14 cellular contexts compared by ENCODE assay signal in the genomic region with DNA sequence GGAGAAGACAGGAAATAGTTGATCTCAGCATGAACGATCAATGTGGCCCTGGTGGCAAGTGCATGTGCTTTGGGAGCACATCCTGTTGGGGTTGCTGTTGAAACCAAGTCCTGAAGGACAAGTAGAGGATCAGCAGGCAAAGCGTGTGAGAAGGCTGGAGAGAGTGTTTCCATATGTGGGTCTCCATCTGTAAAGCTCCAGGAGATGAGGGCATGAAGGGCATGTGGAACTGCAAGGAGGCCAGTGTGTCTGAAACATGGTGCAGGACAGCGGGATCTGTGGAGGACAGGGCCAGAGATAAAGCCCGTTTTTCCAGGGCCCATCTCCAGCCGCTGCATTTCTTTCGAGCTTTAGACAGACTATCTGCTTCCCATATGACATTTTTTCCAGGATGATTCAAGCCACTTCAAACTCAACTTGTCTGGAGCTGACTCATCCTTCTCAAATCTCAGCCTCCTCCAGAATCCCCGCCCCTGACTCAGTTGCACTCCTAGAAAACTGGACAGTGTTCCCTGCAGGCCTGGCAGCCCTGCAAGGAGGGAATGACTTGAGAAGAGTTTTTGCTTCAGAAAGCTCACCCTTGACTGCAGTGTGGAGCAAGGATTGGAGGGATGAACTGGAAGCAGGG.
DNase-seq lines count a peak whose midpoint lies in the region; ATAC-seq and TF ChIP-seq lines count a peak whose summit lies in the region.
"Had no signal": no experiment of that assay in that cellular context is flagged by ENCODE, and none has a peak within 500 bp of the region (broad histone marks: within the 10 kb centered on the region; RNA-seq: fewer than 3 reads in every experiment).

No MANE protein-coding gene starts in this region.

- POLR2A ChIA-PET in Caco-2 (lab: Charles Lee), result no interaction called here

- H3K4me1 Mint-ChIP-seq in Caco-2 (ENCODE audit: low read depth, unreplicated experiment), result peaks cover 30% of the 10 kb centered on the region
- peaks cover 49% of the 10 kb centered on the region for H3K4me1 Mint-ChIP-seq in nephron

- DNase-seq in Caco-2 (no peak), cardiac fibroblast (ENCODE audit: low read depth in 2 of 2) (peak; percentile 49 to 58), activated gamma-delta T cell treated with Interleukin-2 at 50 U/mL for 16 hours (no peak), left cardiac atrium (no peak), gastrocnemius medialis (no peak)
- DNase-seq: CD4-positive, alpha-beta T cell; central memory CD4-positive, alpha-beta T cell; Kasumi-1; NCI-H446 treated with DMSO at 0.1 percent for 48 hours had no signal

- H3K4me3 ChIP-seq in Caco-2 (ENCODE audit: low read depth, low read length) (no peak overlapping the region), KMS-11 (IDR thresholded peaks at IDR 0.05; ENCODE audit: insufficient read depth, low read depth, low read length) (no peak overlapping the region), cardiac fibroblast (replicated peaks in 1 of 2; ENCODE audit: low read depth in 2 of 2, low read length in 2 of 2) (no peak overlapping the region), gastrocnemius medialis (no peak overlapping the region)
- H3K4me3 ChIP-seq: GM12878 had no signal

- H3K36me3 ChIP-seq in Caco-2 (ENCODE audit: control insufficient read depth, insufficient read depth, low read length) (no peaks in the 10 kb centered on the region), KMS-11 (ENCODE audit: insufficient read depth) (no peaks in the 10 kb centered on the region), gastrocnemius medialis (no peaks in the 10 kb centered on the region)

- no TSS peak for BruUV-seq in Caco-2 (replicated peaks; lab: Mats Ljungman, UMichigan)

- peak overlapping the region; percentile 14; the same call in 1 of the 2 replicates for H2AFZ ChIP-seq in KMS-11 (ENCODE audit: low read depth)

- H3K9me3 ChIP-seq in Caco-2 (no peaks in the 10 kb centered on the region), gastrocnemius medialis (no peaks in the 10 kb centered on the region)

- H3K9me3 Mint-ChIP-seq in Caco-2 (ENCODE audit: unreplicated experiment), result peaks cover 10% of the 10 kb centered on the region
- H3K9me3 Mint-ChIP-seq in nephron, result no peaks in the 10 kb centered on the region
- H3K9me3 Mint-ChIP-seq: CD4-positive, alpha-beta T cell had no signal

- CTCF ChIA-PET in Caco-2 (lab: Charles Lee), result interaction anchor here (0.6 kb wide), 1 partner anchor 467 kb away, joined by 12 read pairs; no protein-coding TSS in a partner anchor

- H3K27ac Mint-ChIP-seq in Caco-2 (ENCODE audit: unreplicated experiment) (peak overlapping the region; percentile 83), nephron (peak overlapping the region in 2 of 3 experiments; percentile 65 to 67)
- H3K27ac Mint-ChIP-seq: CD4-positive, alpha-beta T cell had no signal

- H3K27ac ChIP-seq in KMS-11 (peak overlapping the region; percentile 35; the same call in 1 of the 2 replicates), gastrocnemius medialis (no peak overlapping the region)

- in situ Hi-C loops in gastrocnemius medialis (cut with MboI; ENCODE audit: low sequenced_read_pairs in 4 of 4), result no loop called here

- ATAC-seq in GM18868 (IDR thresholded peaks at IDR 0.05; ENCODE audit: unreplicated experiment), result no peak
- ATAC-seq in left cardiac atrium, result no peak
- ATAC-seq in gastrocnemius medialis, result no peak
- ATAC-seq: GM12878, Right ventricle myocardium inferior had no signal

- H3K4me2 ChIP-seq in KMS-11, result peak overlapping the region; percentile 9; the same call in 1 of the 2 replicates

- H3K79me2 ChIP-seq in KMS-11 (ENCODE audit: insufficient read depth, low read depth), result no peaks in the 10 kb centered on the region

- no peaks in the 10 kb centered on the region for H4K20me1 ChIP-seq in KMS-11 (ENCODE audit: insufficient read depth)

- H3K27me3 Mint-ChIP-seq in Caco-2 (ENCODE audit: insufficient read depth, unreplicated experiment), result no peaks in the 10 kb centered on the region
- peaks cover 11% of the 10 kb centered on the region for H3K27me3 Mint-ChIP-seq in nephron (ENCODE audit: low read depth)
- H3K27me3 Mint-ChIP-seq: CD4-positive, alpha-beta T cell had no signal

- H3K36me3 Mint-ChIP-seq in Caco-2 (ENCODE audit: insufficient read depth, unreplicated experiment) (no peaks in the 10 kb centered on the region), nephron (ENCODE audit: low read depth) (no peaks in the 10 kb centered on the region)

- peak overlapping the region; percentile 35 for H3K4me3 Mint-ChIP-seq in Caco-2 (ENCODE audit: unreplicated experiment)
- no peak overlapping the region for H3K4me3 Mint-ChIP-seq in nephron
- H3K4me3 Mint-ChIP-seq: CD4-positive, alpha-beta T cell had no signal

- no peaks in the 10 kb centered on the region for H3K27me3 ChIP-seq in Caco-2 (replicated peaks; ENCODE audit: control insufficient read depth, insufficient read depth, low read length)
- no peaks in the 10 kb centered on the region for H3K27me3 ChIP-seq in KMS-11 (ENCODE audit: insufficient read depth, low read depth)
- no peaks in the 10 kb centered on the region for H3K27me3 ChIP-seq in gastrocnemius medialis

- H3K4me1 ChIP-seq in Caco-2, result peaks cover 26% of the 10 kb centered on the region
- H3K4me1 ChIP-seq in KMS-11 (ENCODE audit: low read depth, poor library complexity, severe bottlenecking), result peaks cover 30% of the 10 kb centered on the region
- H3K4me1 ChIP-seq in gastrocnemius medialis, result no peaks in the 10 kb centered on the region

- no peak for TF ChIP-seq CTCF in Caco-2 (IDR thresholded peaks at IDR 0.05; ENCODE audit: insufficient read depth in 1 of 2, low read depth in 1 of 2, low read length in 1 of 2, severe bottlenecking in 1 of 2, unreplicated experiment in 1 of 2)
- no peak for TF ChIP-seq CTCF in KMS-11 (conservative IDR thresholded peaks at IDR 0.05; ENCODE audit: low read depth, low read length)
- no peak for TF ChIP-seq CTCF in cardiac fibroblast (IDR thresholded peaks at IDR 0.05; ENCODE audit: low read depth, low read length)
- TF ChIP-seq CTCF in nephron (IDR thresholded peaks at IDR 0.05; ENCODE audit: unreplicated experiment in 3 of 3), result no peak
- TF ChIP-seq CTCF in gastrocnemius medialis (IDR thresholded peaks at IDR 0.05 in 4 of 5, conservative IDR thresholded peaks at IDR 0.05 in 1 of 5), result no peak

- intact Hi-C loops in Caco-2 (cut with micrococcal nuclease; ENCODE audit: unreplicated experiment), result loop anchor here (5.0 to 10.0 kb wide), 3 partner anchors 55 to 168 kb away; no protein-coding TSS in a partner anchor
- intact Hi-C loops in left cardiac atrium (cut with DNase I), result no loop called here
- intact Hi-C loops in gastrocnemius medialis (cut with DNase I; ENCODE audit: low total_unique reads), result no loop called here

- H3K9ac ChIP-seq in KMS-11, result no peak overlapping the region

- no peak for TF ChIP-seq POLR2A in gastrocnemius medialis (IDR thresholded peaks at IDR 0.05)

Comparison
In these comparisons a context has a peak if more than half of its experiments do, and no peak if none do; other contexts are left out.
1. DNase-seq: peak in cardiac fibroblast (2 of 2); none in Caco-2 (0 of 2), activated gamma-delta T cell treated with Interleukin-2 at 50 U/mL for 16 hours (single experiment), left cardiac atrium (single experiment) and gastrocnemius medialis (0 of 2).